Comparison of ENCODE assay signal across 14 cellular contexts in genomic region chr14:92724516-92725340, GRCh38. TPM values are rescaled to one million over a fixed set of nuclear protein-coding genes. Genes with fewer than 3 reads are reported as not detected.
DNase-seq lines count a peak whose midpoint lies in the region; ATAC-seq and TF ChIP-seq lines count a peak whose summit lies in the region.
"Had no signal": no experiment of that assay in that cellular context is flagged by ENCODE, and none has a peak within 500 bp of the region (broad histone marks: within the 10 kb centered on the region; RNA-seq: fewer than 3 reads in every experiment).

No MANE protein-coding gene starts in this region.

- H3K36me3 ChIP-seq in aorta (ENCODE audit: control insufficient read depth in 1 of 2, insufficient read depth in 2 of 2, low read length in 1 of 2) = no peaks in the 10 kb centered on the region
- H3K36me3 ChIP-seq: thyroid gland had no signal

- peak overlapping the region; percentile 5 to 12 for H3K27ac Mint-ChIP-seq in stimulated activated naive CD8-positive, alpha-beta T cell treated with anti-CD3 and anti-CD28 coated beads, Interleukin-15, amount 100 ng/mL, for 72 hours
- H3K27ac Mint-ChIP-seq in nephron progenitor cell = peak overlapping the region; percentile 50
- no peak overlapping the region for H3K27ac Mint-ChIP-seq in activated CD8-positive, alpha-beta T cell treated with anti-CD3 and anti-CD28 coated beads for 36 hours

- H3K9me3 Mint-ChIP-seq in stimulated activated naive CD8-positive, alpha-beta T cell treated with anti-CD3 and anti-CD28 coated beads, Interleukin-15, amount 100 ng/mL, for 72 hours = no peaks in the 10 kb centered on the region
- H3K9me3 Mint-ChIP-seq in nephron progenitor cell = peaks cover 17% of the 10 kb centered on the region
- H3K9me3 Mint-ChIP-seq in activated CD8-positive, alpha-beta T cell treated with anti-CD3 and anti-CD28 coated beads for 36 hours = no peaks in the 10 kb centered on the region

- H3K4me3 ChIP-seq in aorta (ENCODE audit: low read length in 2 of 2) = no peak overlapping the region
- H3K4me3 ChIP-seq: thyroid gland had no signal

- no peaks in the 10 kb centered on the region for H3K9me3 ChIP-seq in aorta (ENCODE audit: control insufficient read depth, low read length)
- H3K9me3 ChIP-seq: thyroid gland had no signal

- H3K4me1 Mint-ChIP-seq in stimulated activated naive CD8-positive, alpha-beta T cell treated with anti-CD3 and anti-CD28 coated beads, Interleukin-15, amount 100 ng/mL, for 72 hours = peaks cover 20% of the 10 kb centered on the region
- peaks cover 6% of the 10 kb centered on the region for H3K4me1 Mint-ChIP-seq in nephron progenitor cell
- H3K4me1 Mint-ChIP-seq in activated CD8-positive, alpha-beta T cell treated with anti-CD3 and anti-CD28 coated beads for 36 hours (ENCODE audit: low read depth) = peaks cover 10% of the 10 kb centered on the region

- ATAC-seq in stimulated activated naive CD8-positive, alpha-beta T cell treated with anti-CD3 and anti-CD28 coated beads, Interleukin-15, amount 100 ng/mL, for 72 hours = no peak
- no peak for ATAC-seq in stimulated activated naive CD8-positive, alpha-beta T cell treated with anti-CD3 and anti-CD28 coated beads, Interleukin-15, Interleukin-2, amounts not matched to agents 100 U/mL and 50 U/mL, for 24 hours
- ATAC-seq in left ventricle myocardium superior (peak; percentile 90), aorta (ENCODE audit: low FRiP score) (peak; percentile 4), HG03108 (IDR thresholded peaks at IDR 0.05; ENCODE audit: unreplicated experiment) (no peak)
- ATAC-seq in activated CD8-positive, alpha-beta T cell treated with anti-CD3 and anti-CD28 coated beads for 36 hours = no peak
- ATAC-seq: HCT116 had no signal

- no peak overlapping the region for H3K4me3 Mint-ChIP-seq in stimulated activated naive CD8-positive, alpha-beta T cell treated with anti-CD3 and anti-CD28 coated beads, Interleukin-15, amount 100 ng/mL, for 72 hours
- no peak overlapping the region for H3K4me3 Mint-ChIP-seq in nephron progenitor cell
- H3K4me3 Mint-ChIP-seq in activated CD8-positive, alpha-beta T cell treated with anti-CD3 and anti-CD28 coated beads for 36 hours = no peak overlapping the region

- intact Hi-C loops in left ventricle myocardium superior (cut with micrococcal nuclease) (no loop called here), aorta (cut with DNase I) (no loop called here)
- intact Hi-C loops in activated CD8-positive, alpha-beta T cell treated with anti-CD3 and anti-CD28 coated beads for 36 hours (cut with micrococcal nuclease) = no loop called here

- peaks cover 0 to 3% of the 10 kb centered on the region in 2 donors for H3K4me1 ChIP-seq in aorta (ENCODE audit: control insufficient read depth in 1 of 2, insufficient read depth in 2 of 2, low read length in 2 of 2)

- DNase-seq in stimulated activated naive CD8-positive, alpha-beta T cell treated with anti-CD3 and anti-CD28 coated beads, Interleukin-15, amount 100 ng/mL, for 72 hours = no peak
- DNase-seq in stimulated activated naive CD8-positive, alpha-beta T cell treated with anti-CD3 and anti-CD28 coated beads, Interleukin-15, Interleukin-2, amounts not matched to agents 100 U/mL and 50 U/mL, for 24 hours = no peak
- peak; percentile 60 for DNase-seq in left ventricle myocardium superior
- no peak for DNase-seq in nephron progenitor cell
- DNase-seq in aorta = peak in 1 of 2 donors; percentile 66
- DNase-seq in activated T-cell treated with anti-CD3 and anti-CD28 coated beads, Interleukin-2, amount 50 U/mL, for 1 hour = no peak
- no peak for DNase-seq in activated CD8-positive, alpha-beta T cell treated with anti-CD3 and anti-CD28 coated beads for 36 hours
- DNase-seq: amniotic stem cell, Karpas-422, NCI-H345, occipital lobe, thyroid gland had no signal

- peaks cover 59% of the 10 kb centered on the region for H3K36me3 Mint-ChIP-seq in nephron progenitor cell (ENCODE audit: low read depth)
- H3K36me3 Mint-ChIP-seq in activated CD8-positive, alpha-beta T cell treated with anti-CD3 and anti-CD28 coated beads for 36 hours (ENCODE audit: low read depth) = no peaks in the 10 kb centered on the region

- H3K27me3 ChIP-seq in aorta (ENCODE audit: control insufficient read depth in 1 of 2, insufficient read depth in 2 of 2, low read length in 1 of 2) = no peaks in the 10 kb centered on the region
- H3K27me3 ChIP-seq: thyroid gland had no signal

- H3K27me3 Mint-ChIP-seq in stimulated activated naive CD8-positive, alpha-beta T cell treated with anti-CD3 and anti-CD28 coated beads, Interleukin-15, amount 100 ng/mL, for 72 hours = peaks cover 14% of the 10 kb centered on the region
- peaks cover 5% of the 10 kb centered on the region for H3K27me3 Mint-ChIP-seq in nephron progenitor cell (ENCODE audit: low read depth, poor library complexity)
- no peaks in the 10 kb centered on the region for H3K27me3 Mint-ChIP-seq in activated CD8-positive, alpha-beta T cell treated with anti-CD3 and anti-CD28 coated beads for 36 hours

- CTCF ChIA-PET in activated CD8-positive, alpha-beta T cell treated with anti-CD3 and anti-CD28 coated beads for 36 hours (lab: Charles Lee) = interaction anchor here (0.9 to 1.4 kb wide), 5 partner anchors 9 to 26 kb away, joined by 3 to 4 read pairs (median 3); partner anchors contain the start of gene LGMN

- POLR2A ChIA-PET in activated CD8-positive, alpha-beta T cell treated with anti-CD3 and anti-CD28 coated beads for 36 hours (lab: Charles Lee) = no interaction called here

- no peak for TF ChIP-seq CTCF in nephron progenitor cell (IDR thresholded peaks at IDR 0.05)
- TF ChIP-seq CTCF in activated CD8-positive, alpha-beta T cell treated with anti-CD3 and anti-CD28 coated beads for 36 hours (IDR thresholded peaks at IDR 0.05) = no peak

- H3K27ac ChIP-seq in aorta (ENCODE audit: low read depth in 1 of 2, low read length in 2 of 2) = no peak overlapping the region

- WGBS in aorta, 2 donors = 71 to 80% methylated on average over 14 of the region's 14 CpGs

RNA-seq across cellular contexts. Expression of gene LGMN, which starts 23.7 kb away (rescaled TPM):
- total RNA-seq in left ventricle myocardium superior = 100.0 TPM
- total RNA-seq in aorta = 100 to 1,000 TPM in 1 of 2 donors, 10 to 100 TPM in 1; 90.0 to 164 TPM
- polyA plus RNA-seq in aorta = 100 to 1,000 TPM in 1 of 2 donors, 10 to 100 TPM in 1; 86.0 to 106 TPM
- total RNA-seq in activated CD8-positive, alpha-beta T cell treated with anti-CD3 and anti-CD28 coated beads for 36 hours = 1 to 10 TPM; 2.1 to 2.3 TPM

Comparison
In these comparisons a context has a peak if more than half of its experiments do, and no peak if none do; other contexts are left out.
1. ATAC-seq: peak in left ventricle myocardium superior (single experiment) and aorta (single experiment); none in stimulated activated naive CD8-positive, alpha-beta T cell treated with anti-CD3 and anti-CD28 coated beads, Interleukin-15, amount 100 ng/mL, for 72 hours (single experiment), stimulated activated naive CD8-positive, alpha-beta T cell treated with anti-CD3 and anti-CD28 coated beads, Interleukin-15, Interleukin-2, amounts not matched to agents 100 U/mL and 50 U/mL, for 24 hours (single experiment), HG03108 (single experiment) and activated CD8-positive, alpha-beta T cell treated with anti-CD3 and anti-CD28 coated beads for 36 hours (single experiment).
2. RNA of gene LGMN, which starts 23.7 kb away (total RNA-seq): 90.0 to 164 TPM in aorta and 100.0 TPM in left ventricle myocardium superior (single experiment); 2.1 to 2.3 TPM in activated CD8-positive, alpha-beta T cell treated with anti-CD3 and anti-CD28 coated beads for 36 hours; every median in the first group is over 10 times any median in the second.